In the genomic region with DNA sequence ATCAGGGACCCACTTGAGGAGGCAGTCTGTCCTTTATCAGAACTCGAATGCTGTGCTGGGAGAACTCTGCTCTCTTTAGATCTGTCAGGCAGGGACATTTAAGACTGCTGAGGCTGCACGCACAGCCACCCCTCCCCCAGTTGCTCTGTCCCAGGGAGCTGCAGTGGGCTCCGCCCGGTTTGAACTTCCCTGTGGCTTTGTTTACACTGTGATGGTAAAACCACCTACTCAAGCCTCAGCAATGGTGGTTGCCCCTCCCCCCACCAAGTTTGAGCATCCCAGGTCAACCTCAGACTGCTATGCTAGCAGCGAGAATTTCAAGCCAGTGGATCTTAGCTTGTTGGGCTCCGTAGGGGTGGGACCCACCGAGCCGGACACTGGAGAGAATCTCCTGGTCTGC, we compare ENCODE assay signal across 1 cellular context.
TF ChIP-seq lines count a peak whose summit lies in the region.

No MANE protein-coding gene starts in this region.

TF ChIP-seq in GM23338, 12 proteins besides CTCF, POLR2A, EP300 and RAD21 (continued from another document):
- TF ChIP-seq, protein P1, sequence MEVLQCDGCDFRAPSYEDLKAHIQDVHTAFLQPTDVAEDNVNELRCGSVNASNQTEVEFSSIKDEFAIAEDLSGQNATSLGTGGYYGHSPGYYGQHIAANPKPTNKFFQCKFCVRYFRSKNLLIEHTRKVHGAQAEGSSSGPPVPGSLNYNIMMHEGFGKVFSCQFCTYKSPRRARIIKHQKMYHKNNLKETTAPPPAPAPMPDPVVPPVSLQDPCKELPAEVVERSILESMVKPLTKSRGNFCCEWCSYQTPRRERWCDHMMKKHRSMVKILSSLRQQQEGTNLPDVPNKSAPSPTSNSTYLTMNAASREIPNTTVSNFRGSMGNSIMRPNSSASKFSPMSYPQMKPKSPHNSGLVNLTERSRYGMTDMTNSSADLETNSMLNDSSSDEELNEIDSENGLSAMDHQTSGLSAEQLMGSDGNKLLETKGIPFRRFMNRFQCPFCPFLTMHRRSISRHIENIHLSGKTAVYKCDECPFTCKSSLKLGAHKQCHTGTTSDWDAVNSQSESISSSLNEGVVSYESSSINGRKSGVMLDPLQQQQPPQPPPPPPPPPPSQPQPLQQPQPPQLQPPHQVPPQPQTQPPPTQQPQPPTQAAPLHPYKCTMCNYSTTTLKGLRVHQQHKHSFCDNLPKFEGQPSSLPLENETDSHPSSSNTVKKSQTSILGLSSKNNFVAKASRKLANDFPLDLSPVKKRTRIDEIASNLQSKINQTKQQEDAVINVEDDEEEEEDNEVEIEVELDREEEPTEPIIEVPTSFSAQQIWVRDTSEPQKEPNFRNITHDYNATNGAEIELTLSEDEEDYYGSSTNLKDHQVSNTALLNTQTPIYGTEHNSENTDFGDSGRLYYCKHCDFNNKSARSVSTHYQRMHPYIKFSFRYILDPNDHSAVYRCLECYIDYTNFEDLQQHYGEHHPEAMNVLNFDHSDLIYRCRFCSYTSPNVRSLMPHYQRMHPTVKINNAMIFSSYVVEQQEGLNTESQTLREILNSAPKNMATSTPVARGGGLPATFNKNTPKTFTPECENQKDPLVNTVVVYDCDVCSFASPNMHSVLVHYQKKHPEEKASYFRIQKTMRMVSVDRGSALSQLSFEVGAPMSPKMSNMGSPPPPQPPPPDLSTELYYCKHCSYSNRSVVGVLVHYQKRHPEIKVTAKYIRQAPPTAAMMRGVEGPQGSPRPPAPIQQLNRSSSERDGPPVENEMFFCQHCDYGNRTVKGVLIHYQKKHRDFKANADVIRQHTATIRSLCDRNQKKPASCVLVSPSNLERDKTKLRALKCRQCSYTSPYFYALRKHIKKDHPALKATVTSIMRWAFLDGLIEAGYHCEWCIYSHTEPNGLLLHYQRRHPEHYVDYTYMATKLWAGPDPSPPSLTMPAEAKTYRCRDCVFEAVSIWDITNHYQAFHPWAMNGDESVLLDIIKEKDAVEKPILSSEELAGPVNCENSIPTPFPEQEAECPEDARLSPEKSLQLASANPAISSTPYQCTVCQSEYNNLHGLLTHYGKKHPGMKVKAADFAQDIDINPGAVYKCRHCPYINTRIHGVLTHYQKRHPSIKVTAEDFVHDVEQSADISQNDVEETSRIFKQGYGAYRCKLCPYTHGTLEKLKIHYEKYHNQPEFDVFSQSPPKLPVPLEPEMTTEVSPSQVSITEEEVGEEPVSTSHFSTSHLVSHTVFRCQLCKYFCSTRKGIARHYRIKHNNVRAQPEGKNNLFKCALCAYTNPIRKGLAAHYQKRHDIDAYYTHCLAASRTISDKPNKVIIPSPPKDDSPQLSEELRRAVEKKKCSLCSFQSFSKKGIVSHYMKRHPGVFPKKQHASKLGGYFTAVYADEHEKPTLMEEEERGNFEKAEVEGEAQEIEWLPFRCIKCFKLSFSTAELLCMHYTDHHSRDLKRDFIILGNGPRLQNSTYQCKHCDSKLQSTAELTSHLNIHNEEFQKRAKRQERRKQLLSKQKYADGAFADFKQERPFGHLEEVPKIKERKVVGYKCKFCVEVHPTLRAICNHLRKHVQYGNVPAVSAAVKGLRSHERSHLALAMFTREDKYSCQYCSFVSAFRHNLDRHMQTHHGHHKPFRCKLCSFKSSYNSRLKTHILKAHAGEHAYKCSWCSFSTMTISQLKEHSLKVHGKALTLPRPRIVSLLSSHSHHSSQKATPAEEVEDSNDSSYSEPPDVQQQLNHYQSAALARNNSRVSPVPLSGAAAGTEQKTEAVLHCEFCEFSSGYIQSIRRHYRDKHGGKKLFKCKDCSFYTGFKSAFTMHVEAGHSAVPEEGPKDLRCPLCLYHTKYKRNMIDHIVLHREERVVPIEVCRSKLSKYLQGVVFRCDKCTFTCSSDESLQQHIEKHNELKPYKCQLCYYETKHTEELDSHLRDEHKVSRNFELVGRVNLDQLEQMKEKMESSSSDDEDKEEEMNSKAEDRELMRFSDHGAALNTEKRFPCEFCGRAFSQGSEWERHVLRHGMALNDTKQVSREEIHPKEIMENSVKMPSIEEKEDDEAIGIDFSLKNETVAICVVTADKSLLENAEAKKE (CRISPR knock-in tag; IDR thresholded peaks at IDR 0.05) = no peak
- TF ChIP-seq REST (IDR thresholded peaks at IDR 0.05; ENCODE audit: unreplicated experiment) (no peak), ZNF114 (CRISPR knock-in tag; IDR thresholded peaks at IDR 0.05) (no peak), CREB1 (CRISPR knock-in tag; IDR thresholded peaks at IDR 0.05; ENCODE audit: low read depth) (no peak), ZNF331 (CRISPR knock-in tag; IDR thresholded peaks at IDR 0.05; ENCODE audit: low read depth) (no peak), STAT1 (IDR thresholded peaks at IDR 0.05; ENCODE audit: unreplicated experiment) (no peak)
